8 cellular contexts compared by ENCODE assay signal in genomic region chr5:53109436-53110127, GRCh38. TPM values are rescaled to one million over a fixed set of nuclear protein-coding genes. Genes with fewer than 3 reads are reported as not detected.
DNase-seq lines count a peak whose midpoint lies in the region; ATAC-seq lines count a peak whose summit lies in the region.

TSS of gene MOCS2 (minus strand) at chr5:53109757. CDS start at chr5:53107174, 2,583 bp downstream.

- POLR2A ChIA-PET in activated CD8-positive, alpha-beta memory T cell treated with anti-CD3 and anti-CD28 coated beads for 36 hours (lab: Charles Lee) = interaction anchor here (0.6 to 0.9 kb wide), 5 partner anchors 10 to 846 kb away, joined by 3 to 13 read pairs (median 10); no protein-coding TSS in a partner anchor

- ATAC-seq in GM21367 (IDR thresholded peaks at IDR 0.05; ENCODE audit: unreplicated experiment) = peak; percentile 95

- CTCF ChIA-PET in activated CD8-positive, alpha-beta memory T cell treated with anti-CD3 and anti-CD28 coated beads for 36 hours (lab: Charles Lee) = interaction anchor here (0.6 to 1.4 kb wide), 3 partner anchors 13 to 718 kb away, joined by 3 to 6 read pairs (median 4); no protein-coding TSS in a partner anchor

- DNase-seq in COLO829 (ENCODE audit: low spot score) (peak; percentile 86), HT1080 (ENCODE audit: low read depth) (peak; percentile 87), NOMO-1 (lab: John Stamatoyannopoulos, UW; ENCODE audit: unreplicated experiment in 2 of 2) (peak; percentile 78 to 91), lung microvascular endothelial cell (ENCODE audit: low read depth in 2 of 2) (peak; percentile 91 to 96)
- peak; percentile 84 for DNase-seq in effector CD8-positive, alpha-beta T cell (lab: John Stamatoyannopoulos, UW)
- peak; percentile 82 to 86 (median 82) for DNase-seq in stimulated activated CD4-positive, alpha-beta T cell treated with anti-CD3 and anti-CD28 coated beads, TNF-alpha, amount 100 ng/mL, for 4 hours (ENCODE audit: low read depth in 3 of 3)

RNA-seq across cellular contexts. Expression of gene MOCS2, which starts in this region (rescaled TPM):
- total RNA-seq in HT1080 (2014; rRNA removed; shearing (Covaris generic)) = 54.3 and 62.7 TPM in 2 replicates
- polyA plus RNA-seq in HT1080 (2015; cell fraction: cytosol; rRNA removed) = 75.0 and 85.5 TPM in 2 replicates
- 31.8 and 37.8 TPM in 2 replicates for polyA plus RNA-seq in HT1080 (2015; cell fraction: nucleus; rRNA removed)
- 10 to 100 TPM; 28.5 to 30.0 TPM for total RNA-seq in activated CD8-positive, alpha-beta memory T cell treated with anti-CD3 and anti-CD28 coated beads for 36 hours
- 15.5 and 17.0 TPM in 2 replicates for total RNA-seq in lung microvascular endothelial cell

Comparison
In these comparisons a context has a peak if more than half of its experiments do, and no peak if none do; other contexts are left out.
1. Peak in every context shown above with its lines: DNase-seq and ATAC-seq.